Comparison of ENCODE assay signal across 40 cellular contexts in genomic region chr5:81069965-81070364, GRCh38.
"Had no signal": no experiment of that assay in that cellular context is flagged by ENCODE, and none has a peak within 500 bp of the region (broad histone marks: within the 10 kb centered on the region; RNA-seq: fewer than 3 reads in every experiment).

No MANE protein-coding gene starts in this region.

- ATAC-seq: activated naive CD4-positive, alpha-beta T cell treated with anti-CD3 and anti-CD28 coated beads, Interleukin-2, amount 50 U/mL, for 72 hours; activated naive CD8-positive, alpha-beta T cell treated with anti-CD3 and anti-CD28 coated beads, Interleukin-2, amount 50 U/mL, for 24 hours; activated T-cell treated with anti-CD3 and anti-CD28 coated beads, Interleukin-2, amount 50 U/mL, for 4 hours; activated T-cell treated with anti-CD3 and anti-CD28 coated beads, Interleukin-2, amount 50 U/mL, for 72 hours; activated T-helper 17 cell treated with anti-CD3 and anti-CD28 coated beads, Interleukin-2, amount 50 U/mL, for 72 hours; body of pancreas had no signal

- H3K9me3 ChIP-seq: adrenal gland, ascending aorta, body of pancreas, breast epithelium had no signal

- H3K27ac ChIP-seq: adrenal gland, ascending aorta, body of pancreas, brain microvascular endothelial cell, breast epithelium, cardiac muscle cell had no signal

- H3K9me3 Mint-ChIP-seq: activated naive CD4-positive, alpha-beta T cell treated with anti-CD3 and anti-CD28 coated beads for 36 hours; activated naive CD4-positive, alpha-beta T cell treated with anti-CD3 and anti-CD28 coated beads, Interleukin-2, amount 10 ng/mL, durations not matched to agents 7 days and 5 days; activated naive CD4-positive, alpha-beta T cell treated with anti-CD3 and anti-CD28 coated beads, Interleukin-2, amount 50 U/mL, for 24 hours; activated naive CD8-positive, alpha-beta T cell treated with anti-CD3 and anti-CD28 coated beads for 36 hours; activated naive CD8-positive, alpha-beta T cell treated with anti-CD3 and anti-CD28 coated beads, Interleukin-2, amount 10 ng/mL, durations not matched to agents 7 days and 5 days; activated naive CD8-positive, alpha-beta T cell treated with anti-CD3 and anti-CD28 coated beads, Interleukin-2, amount 50 U/mL, for 24 hours; activated T-cell treated with anti-CD3 and anti-CD28 coated beads, Interleukin-2, amount 50 U/mL, for 24 hours; activated T-cell treated with anti-CD3 and anti-CD28 coated beads, Interleukin-2, amount 50 U/mL, for 4 hours; activated T-cell treated with anti-CD3 and anti-CD28 coated beads, Interleukin-2, amount 50 U/mL, for 72 hours; activated T-helper 1 cell treated with anti-CD3 and anti-CD28 coated beads, Interleukin-12 subunit alpha, Interleukin-12 subunit beta, Interleukin-2, Interleukin-4 antibody, amounts not matched to agents 30 ng/mL and 10 ng/mL and 1 ng/mL, durations not matched to agents 14 hours and 24 hours and 36 hours; activated T-helper 17 cell treated with anti-CD3 and anti-CD28 coated beads, Interleukin-2, amount 50 U/mL, for 72 hours; activated T-helper 2 cell treated with anti-CD3 and anti-CD28 coated beads, Interferon-gamma antibody, Interleukin-2, Interleukin-4, amounts not matched to agents 10 μg/mL and 5 μg/mL and 100 μg/mL, durations not matched to agents 14 hours and 24 hours and 36 hours; brain; central memory CD8-positive, alpha-beta T cell had no signal

- DNase-seq: activated effector memory CD4-positive, alpha-beta T cell treated with anti-CD3 and anti-CD28 coated beads, Interleukin-2, amount 50 U/mL, for 16 hours; activated effector memory CD4-positive, alpha-beta T cell treated with Interleukin-2 at 50 U/mL for 16 hours; activated gamma-delta T cell; activated gamma-delta T cell treated with Interleukin-2 at 50 U/mL for 16 hours; activated naive CD4-positive, alpha-beta T cell; activated naive CD4-positive, alpha-beta T cell treated with anti-CD3 and anti-CD28 coated beads for 36 hours; activated naive CD4-positive, alpha-beta T cell treated with anti-CD3 and anti-CD28 coated beads, Interleukin-2, amount 10 ng/mL, durations not matched to agents 7 days and 5 days; activated naive CD4-positive, alpha-beta T cell treated with anti-CD3 and anti-CD28 coated beads, Interleukin-2, amount 50 U/mL, for 16 hours; activated naive CD4-positive, alpha-beta T cell treated with Interleukin-2 at 50 U/mL for 16 hours; activated naive CD8-positive, alpha-beta T cell treated with anti-CD3 and anti-CD28 coated beads for 36 hours; activated naive CD8-positive, alpha-beta T cell treated with anti-CD3 and anti-CD28 coated beads, Interleukin-2, amount 10 ng/mL, durations not matched to agents 7 days and 5 days; activated naive CD8-positive, alpha-beta T cell treated with anti-CD3 and anti-CD28 coated beads, Interleukin-2, amount 50 U/mL, for 24 hours; activated T-cell treated with anti-CD3 and anti-CD28 coated beads, Interleukin-2, amount 50 U/mL, for 1 hour; activated T-cell treated with anti-CD3 and anti-CD28 coated beads, Interleukin-2, amount 50 U/mL, for 24 hours; activated T-cell treated with anti-CD3 and anti-CD28 coated beads, Interleukin-2, amount 50 U/mL, for 4 hours; activated T-cell treated with anti-CD3 and anti-CD28 coated beads, Interleukin-2, amount 50 U/mL, for 48 hours; activated T-cell treated with anti-CD3 and anti-CD28 coated beads, Interleukin-2, amount 50 U/mL, for 72 hours; adrenal gland; amniotic stem cell; amygdala; anterior cingulate cortex; aorta; body of pancreas; brain microvascular endothelial cell; caudate nucleus; central memory CD4-positive, alpha-beta T cell; cerebellar nuclear complex had no signal

- H3K27me3 Mint-ChIP-seq: activated naive CD4-positive, alpha-beta T cell treated with anti-CD3 and anti-CD28 coated beads, Interleukin-2, amount 10 ng/mL, durations not matched to agents 7 days and 5 days; activated naive CD4-positive, alpha-beta T cell treated with anti-CD3 and anti-CD28 coated beads, Interleukin-2, amount 50 U/mL, for 24 hours; activated naive CD8-positive, alpha-beta T cell; activated naive CD8-positive, alpha-beta T cell treated with anti-CD3 and anti-CD28 coated beads for 36 hours; activated naive CD8-positive, alpha-beta T cell treated with anti-CD3 and anti-CD28 coated beads, Interleukin-2, amount 10 ng/mL, durations not matched to agents 7 days and 5 days; activated naive CD8-positive, alpha-beta T cell treated with anti-CD3 and anti-CD28 coated beads, Interleukin-2, amount 50 U/mL, for 24 hours; activated T-cell treated with anti-CD3 and anti-CD28 coated beads, Interleukin-2, amount 50 U/mL, for 24 hours; activated T-helper 17 cell treated with anti-CD3 and anti-CD28 coated beads, Interleukin-2, amount 50 U/mL, for 72 hours; brain; central memory CD8-positive, alpha-beta T cell had no signal

- H3K4me3 ChIP-seq: adrenal gland, ascending aorta, body of pancreas, breast epithelium, cardiac muscle cell had no signal

- H3K4me1 ChIP-seq: adrenal gland, ascending aorta, body of pancreas, breast epithelium had no signal

- H3K27ac Mint-ChIP-seq: activated naive CD4-positive, alpha-beta T cell treated with anti-CD3 and anti-CD28 coated beads for 36 hours; activated naive CD4-positive, alpha-beta T cell treated with anti-CD3 and anti-CD28 coated beads, Interleukin-2, amount 10 ng/mL, durations not matched to agents 7 days and 5 days; activated naive CD4-positive, alpha-beta T cell treated with anti-CD3 and anti-CD28 coated beads, Interleukin-2, amount 50 U/mL, for 24 hours; activated naive CD4-positive, alpha-beta T cell treated with anti-CD3 and anti-CD28 coated beads, Interleukin-2, amount 50 U/mL, for 72 hours; activated naive CD8-positive, alpha-beta T cell; activated naive CD8-positive, alpha-beta T cell treated with anti-CD3 and anti-CD28 coated beads for 36 hours; activated naive CD8-positive, alpha-beta T cell treated with anti-CD3 and anti-CD28 coated beads, Interleukin-2, amount 10 ng/mL, durations not matched to agents 7 days and 5 days; activated naive CD8-positive, alpha-beta T cell treated with anti-CD3 and anti-CD28 coated beads, Interleukin-2, amount 50 U/mL, for 24 hours; activated T-cell treated with anti-CD3 and anti-CD28 coated beads, Interleukin-2, amount 50 U/mL, for 24 hours; activated T-cell treated with anti-CD3 and anti-CD28 coated beads, Interleukin-2, amount 50 U/mL, for 72 hours; activated T-helper 1 cell treated with anti-CD3 and anti-CD28 coated beads, Interleukin-12 subunit alpha, Interleukin-12 subunit beta, Interleukin-2, Interleukin-4 antibody, amounts not matched to agents 30 ng/mL and 10 ng/mL and 1 ng/mL, durations not matched to agents 14 hours and 24 hours and 36 hours; activated T-helper 17 cell treated with anti-CD3 and anti-CD28 coated beads, Interleukin-2, amount 50 U/mL, for 72 hours; activated T-helper 2 cell treated with anti-CD3 and anti-CD28 coated beads, Interferon-gamma antibody, Interleukin-2, Interleukin-4, amounts not matched to agents 10 μg/mL and 5 μg/mL and 100 μg/mL, durations not matched to agents 14 hours and 24 hours and 36 hours; brain had no signal

- H3K27me3 ChIP-seq: adrenal gland, ascending aorta, brain microvascular endothelial cell, breast epithelium, cardiac muscle cell had no signal

- H3K4me1 Mint-ChIP-seq: activated naive CD4-positive, alpha-beta T cell treated with anti-CD3 and anti-CD28 coated beads, Interleukin-2, amount 10 ng/mL, durations not matched to agents 7 days and 5 days; activated naive CD8-positive, alpha-beta T cell treated with anti-CD3 and anti-CD28 coated beads, Interleukin-2, amount 10 ng/mL, durations not matched to agents 7 days and 5 days; activated T-helper 17 cell treated with anti-CD3 and anti-CD28 coated beads, Interleukin-2, amount 50 U/mL, for 72 hours; brain; central memory CD8-positive, alpha-beta T cell had no signal

- H3K36me3 Mint-ChIP-seq: brain had no signal

- H3K36me3 ChIP-seq: adrenal gland, ascending aorta, brain microvascular endothelial cell, breast epithelium, cardiac muscle cell had no signal

- H3K4me3 Mint-ChIP-seq: activated naive CD4-positive, alpha-beta T cell treated with anti-CD3 and anti-CD28 coated beads for 36 hours; activated naive CD4-positive, alpha-beta T cell treated with anti-CD3 and anti-CD28 coated beads, Interleukin-2, amount 10 ng/mL, durations not matched to agents 7 days and 5 days; activated naive CD4-positive, alpha-beta T cell treated with anti-CD3 and anti-CD28 coated beads, Interleukin-2, amount 50 U/mL, for 24 hours; activated naive CD8-positive, alpha-beta T cell; activated naive CD8-positive, alpha-beta T cell treated with anti-CD3 and anti-CD28 coated beads for 36 hours; activated naive CD8-positive, alpha-beta T cell treated with anti-CD3 and anti-CD28 coated beads, Interleukin-2, amount 10 ng/mL, durations not matched to agents 7 days and 5 days; activated naive CD8-positive, alpha-beta T cell treated with anti-CD3 and anti-CD28 coated beads, Interleukin-2, amount 50 U/mL, for 24 hours; activated T-cell treated with anti-CD3 and anti-CD28 coated beads, Interleukin-2, amount 50 U/mL, for 24 hours; activated T-cell treated with anti-CD3 and anti-CD28 coated beads, Interleukin-2, amount 50 U/mL, for 4 hours; activated T-cell treated with anti-CD3 and anti-CD28 coated beads, Interleukin-2, amount 50 U/mL, for 72 hours; activated T-helper 1 cell treated with anti-CD3 and anti-CD28 coated beads, Interleukin-12 subunit alpha, Interleukin-12 subunit beta, Interleukin-2, Interleukin-4 antibody, amounts not matched to agents 30 ng/mL and 10 ng/mL and 1 ng/mL, durations not matched to agents 14 hours and 24 hours and 36 hours; activated T-helper 17 cell treated with anti-CD3 and anti-CD28 coated beads, Interleukin-2, amount 50 U/mL, for 72 hours; brain; central memory CD8-positive, alpha-beta T cell had no signal

- FAIRE-seq: astrocyte, bronchial epithelial cell had no signal
